1 cellular context compared by ENCODE assay signal in the genomic region with DNA sequence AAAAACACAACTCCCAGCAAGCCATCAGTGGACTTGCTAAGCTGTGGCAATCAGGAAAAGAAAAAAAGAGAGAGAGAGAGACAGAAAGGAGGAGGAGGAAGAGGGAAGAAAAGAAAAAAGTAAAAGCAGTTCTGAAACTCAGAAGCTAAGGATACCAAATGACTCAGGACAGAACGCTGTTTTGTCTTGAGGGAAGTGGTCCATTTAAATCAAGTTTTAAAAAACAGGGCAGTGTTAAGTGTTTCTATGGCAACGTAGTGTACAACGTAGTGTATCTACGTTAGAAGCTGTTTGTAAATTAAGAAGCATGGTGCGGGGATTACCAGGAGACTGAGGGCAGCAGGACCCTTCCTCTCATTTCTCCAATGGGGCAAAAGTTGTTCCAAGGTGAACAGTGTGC.
TF ChIP-seq lines count a peak whose summit lies in the region.

No MANE protein-coding gene starts in this region.

TF ChIP-seq in GM12878, 131 proteins besides CTCF, POLR2A, EP300 and RAD21:
- TF ChIP-seq SREBF2 (IDR thresholded peaks at IDR 0.05; ENCODE audit: low read length) (no peak), IKZF2 (IDR thresholded peaks at IDR 0.05) (peak; percentile 34 to 43; a peak in 1 of 4 replicates), SPI1 (IDR thresholded peaks at IDR 0.05; ENCODE audit: borderline replicate concordance, insufficient read depth, low read depth, low read length) (peak; percentile 40; the same call in 1 of the 2 replicates), BHLHE40 (IDR thresholded peaks at IDR 0.05; ENCODE audit: borderline replicate concordance in 1 of 2, low read depth in 2 of 2, low read length in 1 of 2) (no peak), JUNB (IDR thresholded peaks at IDR 0.05) (peak; percentile 23; the same call in 1 of the 2 replicates), BRCA1 (IDR thresholded peaks at IDR 0.05; ENCODE audit: low read depth, low read length) (no peak), IRF4 (IDR thresholded peaks at IDR 0.05; ENCODE audit: low read depth, low read length) (0 out of 2 replicates have a peak, but pooled peaks have one; percentile 7), BMI1 (IDR thresholded peaks at IDR 0.05; ENCODE audit: borderline replicate concordance) (peak; percentile 47; the same call in 1 of the 2 replicates), ZNF384 (IDR thresholded peaks at IDR 0.05; ENCODE audit: borderline replicate concordance, low read depth, low read length) (no peak), ESRRA (IDR thresholded peaks at IDR 0.05; ENCODE audit: low read length) (no peak), NFXL1 (IDR thresholded peaks at IDR 0.05; ENCODE audit: borderline replicate concordance) (no peak)
